In the genomic region with DNA sequence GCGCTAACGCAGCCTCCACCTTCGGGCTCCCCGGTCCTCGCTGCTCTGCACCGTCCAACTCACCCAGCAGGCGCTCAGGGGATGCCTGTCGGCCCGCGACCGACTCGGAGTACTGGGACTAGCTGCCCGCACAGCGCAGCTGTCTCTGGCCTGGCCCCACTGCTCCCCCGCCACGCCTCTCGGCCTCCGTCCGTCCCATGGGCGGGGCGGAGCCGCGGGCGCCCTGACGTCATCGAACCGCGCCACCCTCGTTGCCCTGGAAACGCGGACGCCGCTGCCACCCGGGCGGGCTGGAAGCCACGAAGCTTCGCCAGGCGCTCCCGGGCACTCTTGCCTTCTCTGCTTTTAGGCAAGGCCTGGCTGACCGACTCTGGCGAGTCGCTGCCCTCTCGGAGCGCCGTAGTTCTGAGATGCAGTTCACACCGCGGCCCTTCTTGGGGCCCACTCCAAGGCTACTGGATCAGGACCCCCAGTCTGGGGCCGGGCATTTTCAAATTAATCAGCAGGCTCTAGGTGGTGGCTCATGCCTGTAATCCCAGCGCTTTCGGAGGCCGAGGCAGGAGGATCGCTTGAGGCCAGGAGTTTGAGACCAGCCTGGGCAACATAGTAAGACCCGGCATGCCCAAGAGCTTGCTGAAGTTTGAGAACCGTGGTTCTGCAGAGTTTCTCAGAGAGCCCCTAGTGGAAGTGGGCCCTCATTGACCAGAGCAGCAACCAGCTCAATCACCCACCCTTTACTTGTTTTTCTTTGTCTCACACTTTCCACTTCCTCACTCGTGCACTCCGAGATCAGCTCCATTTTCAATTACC, we compare ENCODE assay signal across 8 cellular contexts. TPM values are rescaled to one million over a fixed set of nuclear protein-coding genes. Genes with fewer than 3 reads are reported as not detected.
DNase-seq lines count a peak whose midpoint lies in the region; ATAC-seq and TF ChIP-seq lines count a peak whose summit lies in the region.

No MANE protein-coding gene starts in this region.

- DNase-seq in GM19240 (ENCODE audit: insufficient read length, low spot score) (peak; percentile 66), NCI-H524 (lab: John Stamatoyannopoulos, UW) (peak; percentile 68 to 86), colonic mucosa (peak; percentile 90), left lobe of liver (ENCODE audit: low spot score) (peak; percentile 95)
- peak; percentile 93 for DNase-seq in activated CD4-positive, alpha-beta T cell treated with anti-CD3 and anti-CD28 coated beads for 48 hours
- peak; percentile 85 for DNase-seq in stimulated activated CD4-positive, alpha-beta T cell treated with anti-CD3 and anti-CD28 coated beads, Interleukin-2, amount 100 ng/mL, for 4 hours (ENCODE audit: low read depth)

- ATAC-seq in HG03442 (IDR thresholded peaks at IDR 0.05; ENCODE audit: unreplicated experiment) = peak; percentile 92
- peak; percentile 93 for ATAC-seq in left lobe of liver

- peak overlapping the region in 10 of 11 experiments; percentile 67 to 85 (median 81); a peak in 21 of 22 replicates for H3K27ac ChIP-seq in BLaER1 treated with 17β-estradiol and CSF1 and Interleukin-3, amounts not matched to agents 10 nM and 100 nM
- peak overlapping the region; percentile 64 for H3K27ac ChIP-seq in colonic mucosa

- peaks cover 0 to 7% (median 0%) of the 10 kb centered on the region in 11 experiments; a peak in 4 of 22 replicates for H3K36me3 ChIP-seq in BLaER1 treated with 17β-estradiol and CSF1 and Interleukin-3, amounts not matched to agents 10 nM and 100 nM
- no peaks in the 10 kb centered on the region for H3K36me3 ChIP-seq in colonic mucosa

- H3K9me3 ChIP-seq in BLaER1 treated with 17β-estradiol and CSF1 and Interleukin-3, amounts not matched to agents 10 nM and 100 nM (replicated peaks in 1 of 11) = no peaks in the 10 kb centered on the region
- H3K9me3 ChIP-seq in colonic mucosa = no peaks in the 10 kb centered on the region

- H3K4me2 ChIP-seq in BLaER1 treated with 17β-estradiol and CSF1 and Interleukin-3, amounts not matched to agents 10 nM and 100 nM = peak overlapping the region; percentile 90 to 99 (median 97)

- H3K9ac ChIP-seq in BLaER1 treated with 17β-estradiol and CSF1 and Interleukin-3, amounts not matched to agents 10 nM and 100 nM = peak overlapping the region; percentile 77 to 87 (median 83)
- H3K9ac ChIP-seq in colonic mucosa (ENCODE audit: low read depth in 2 of 2, low read length in 2 of 2) = peak overlapping the region; percentile 71 to 86

- H3K27me3 ChIP-seq in BLaER1 treated with 17β-estradiol and CSF1 and Interleukin-3, amounts not matched to agents 10 nM and 100 nM = no peaks in the 10 kb centered on the region
- no peaks in the 10 kb centered on the region for H3K27me3 ChIP-seq in colonic mucosa

- peaks cover 15 to 24% (median 19%) of the 10 kb centered on the region in 10 experiments for H3K4me1 ChIP-seq in BLaER1 treated with 17β-estradiol and CSF1 and Interleukin-3, amounts not matched to agents 10 nM and 100 nM
- H3K4me1 ChIP-seq in colonic mucosa = peaks cover 4% of the 10 kb centered on the region

- no peak for TF ChIP-seq CTCF in colonic mucosa (IDR thresholded peaks at IDR 0.05)

- intact Hi-C loops in colonic mucosa (cut with DNase I) = no loop called here

- H4K20me1 ChIP-seq in BLaER1 treated with 17β-estradiol and CSF1 and Interleukin-3, amounts not matched to agents 10 nM and 100 nM = peaks cover 0 to 23% (median 12%) of the 10 kb centered on the region in 11 experiments; a peak in 10 of 22 replicates

- H3K4me3 ChIP-seq in BLaER1 treated with 17β-estradiol and CSF1 and Interleukin-3, amounts not matched to agents 10 nM and 100 nM = peak overlapping the region; percentile 58 to 81 (median 74)
- peak overlapping the region; percentile 87 for H3K4me3 ChIP-seq in colonic mucosa

RNA-seq across cellular contexts. Expression of a gene that starts 12.0 kb away (rescaled TPM):
- total RNA-seq in colonic mucosa (10 to 100 TPM; 19.9 to 26.1 TPM), left lobe of liver (21.3 TPM)

RNA-seq across cellular contexts. Expression of a gene that starts 12.1 kb away (rescaled TPM):
- total RNA-seq in colonic mucosa (10 to 100 TPM; 10.3 to 15.6 TPM), left lobe of liver (11.6 TPM)

Comparison
In these comparisons a context has a peak if more than half of its experiments do, and no peak if none do; other contexts are left out.
1. Peak in every context shown above with its lines: DNase-seq, ATAC-seq, H3K4me3 ChIP-seq and H3K27ac ChIP-seq.